In genomic region chr15:50112488-50113186, GRCh38 we compare ENCODE assay signal across 16 cellular contexts. TPM values are rescaled to one million over a fixed set of nuclear protein-coding genes. Genes with fewer than 3 reads are reported as not detected.
A peak's percentile ranks its signal among the peaks of the same experiment; 100 is the strongest.
DNase-seq lines count a peak whose midpoint lies in the region; ATAC-seq, FAIRE-seq and TF ChIP-seq lines count a peak whose summit lies in the region.
"Had no signal": no experiment of that assay in that cellular context is flagged by ENCODE, and none has a peak within 500 bp of the region (broad histone marks: within the 10 kb centered on the region; RNA-seq: fewer than 3 reads in every experiment).

No MANE protein-coding gene starts in this region.

- H3K9ac ChIP-seq in K562 (ENCODE audit: insufficient read depth in 1 of 2, low read depth in 2 of 2, low read length in 2 of 2) (no peak overlapping the region), mucosa of stomach (ENCODE audit: low read length) (peak overlapping the region; percentile 4)

- H3K4me2 ChIP-seq in K562 (ENCODE audit: insufficient read depth, low read length) = no peak overlapping the region

- no peaks in the 10 kb centered on the region for H4K20me1 ChIP-seq in K562 (replicated peaks; ENCODE audit: control insufficient read depth, insufficient read depth, low read length)

- H3K36me3 ChIP-seq in K562 (ENCODE audit: control insufficient read depth, insufficient read depth, low read length) (no peaks in the 10 kb centered on the region), mucosa of stomach (ENCODE audit: control insufficient read depth, insufficient read depth, low read length) (no peaks in the 10 kb centered on the region), upper lobe of right lung (no peaks in the 10 kb centered on the region), tibial nerve (no peaks in the 10 kb centered on the region)

- TF ChIP-seq RAD21 in K562 (CRISPR knock-in tag; conservative IDR thresholded peaks at IDR 0.05 in 1 of 2, IDR thresholded peaks at IDR 0.05 in 1 of 2) = no peak

- H3K9me3 ChIP-seq in K562 (replicated peaks; ENCODE audit: control insufficient read depth, insufficient read depth, low read depth, low read length) (no peaks in the 10 kb centered on the region), mucosa of stomach (ENCODE audit: control insufficient read depth, low read length) (no peaks in the 10 kb centered on the region), upper lobe of right lung (no peaks in the 10 kb centered on the region), tibial nerve (no peaks in the 10 kb centered on the region)
- H3K9me3 ChIP-seq: Caco-2 had no signal

- ATAC-seq in Right ventricle myocardium inferior (peak; percentile 43), K562 (no peak), upper lobe of right lung (peak; percentile 13), GM19455 (IDR thresholded peaks at IDR 0.05; ENCODE audit: unreplicated experiment) (no peak)

- WGBS in K562 (ENCODE audit: insufficient coverage, low coverage, missing lambda C conversion rate) = 34% methylated on average over 3 of the region's 5 CpGs
- WGBS in tibial nerve, 2 donors = 71 to 73% methylated on average over 5 of the region's 5 CpGs

- no peaks in the 10 kb centered on the region for H3K27me3 ChIP-seq in K562 (ENCODE audit: control insufficient read depth in 2 of 2, insufficient read depth in 2 of 2, low read length in 2 of 2)
- H3K27me3 ChIP-seq in mucosa of stomach (ENCODE audit: control insufficient read depth, insufficient read depth, low read length) = peaks cover 5% of the 10 kb centered on the region
- no peaks in the 10 kb centered on the region for H3K27me3 ChIP-seq in upper lobe of right lung
- no peaks in the 10 kb centered on the region for H3K27me3 ChIP-seq in tibial nerve

- no peak for TF ChIP-seq EP300 in K562 (IDR thresholded peaks at IDR 0.05; ENCODE audit: low read length)
- TF ChIP-seq EP300 in tibial nerve (IDR thresholded peaks at IDR 0.05) = no peak

- CTCF ChIA-PET in K562 (lab: Yijun Ruan, JAX; ENCODE audit: low intra/inter-chr PET ratio) = no interaction called here

- intact Hi-C loops in Right ventricle myocardium inferior (cut with DNase I) = no loop called here
- intact Hi-C loops in cardiac septum (cut with DNase I) = no loop called here
- intact Hi-C loops in K562 (cut with micrococcal nuclease) = no loop called here
- intact Hi-C loops in upper lobe of right lung (cut with DNase I) = no loop called here

- peak; percentile 68 for DNase-seq in Right ventricle myocardium inferior (ENCODE audit: missing footprints)
- no peak for DNase-seq in cardiac septum (ENCODE audit: low spot score)
- DNase-seq in K562 (ENCODE audit: extremely low read depth in 1 of 4, low spot score in 3 of 4) = no peak
- DNase-seq in upper lobe of right lung = no peak
- no peak for DNase-seq in DMS153 (lab: John Stamatoyannopoulos, UW)
- no peak for DNase-seq in tibial nerve (ENCODE audit: low spot score in 2 of 2)
- DNase-seq: activated T-cell treated with anti-CD3 and anti-CD28 coated beads for 4 hours; Caco-2; GF-D8; naive B cell; NCI-H1092 treated with DMSO at 0.1 percent for 48 hours; stimulated activated CD4-positive, alpha-beta T cell treated with anti-CD3 and anti-CD28 coated beads, Interleukin-4, amount 100 ng/mL, for 24 hours had no signal

- H3K27ac ChIP-seq in K562 (ENCODE audit: extremely low read depth, low read depth, low read length) (no peak overlapping the region), upper lobe of right lung (peak overlapping the region; percentile 6), tibial nerve (peak overlapping the region in 2 of 4 donors; percentile 45 to 50)

- no peaks in the 10 kb centered on the region for H3K79me2 ChIP-seq in K562 (ENCODE audit: control insufficient read depth, insufficient read depth, low read length)

- H2AFZ ChIP-seq in K562 (ENCODE audit: low read depth, low read length) = no peak overlapping the region

- peaks cover 0 to 20% of the 10 kb centered on the region in 2 experiments; a peak in 3 of 5 replicates for H3K4me1 ChIP-seq in K562 (replicated peaks in 1 of 2; ENCODE audit: control insufficient read depth in 2 of 2, insufficient read depth in 2 of 2, low read length in 2 of 2)
- no peaks in the 10 kb centered on the region for H3K4me1 ChIP-seq in mucosa of stomach (ENCODE audit: control insufficient read depth, insufficient read depth, low read length)
- peaks cover 4% of the 10 kb centered on the region for H3K4me1 ChIP-seq in upper lobe of right lung
- H3K4me1 ChIP-seq in tibial nerve = peaks cover 0 to 15% (median 0%) of the 10 kb centered on the region in 4 donors
- H3K4me1 ChIP-seq: Caco-2 had no signal

- no peak for FAIRE-seq in K562 (lab: Jason Lieb, UNC)
- FAIRE-seq: GM19239, keratinocyte had no signal

- in situ Hi-C loops in K562 (cut with MboI) = no loop called here

- POLR2A ChIA-PET in K562 (lab: Yijun Ruan, JAX) = interaction anchor here (1.2 kb wide), 1 partner anchor 24 kb away, joined by 3 read pairs; no protein-coding TSS in a partner anchor

- no TSS peak for BruUV-seq in K562 (replicated peaks; lab: Mats Ljungman, UMichigan)

- no peak for TF ChIP-seq CTCF in K562 (IDR thresholded peaks at IDR 0.05 in 2 of 3, conservative IDR thresholded peaks at IDR 0.05 in 1 of 3; ENCODE audit: insufficient read depth in 2 of 3, low read depth in 1 of 3, low read length in 3 of 3)
- no peak for TF ChIP-seq CTCF in upper lobe of right lung (IDR thresholded peaks at IDR 0.05)
- TF ChIP-seq CTCF in tibial nerve (IDR thresholded peaks at IDR 0.05) = no peak

- H3K4me3 ChIP-seq in K562 = no peak overlapping the region
- H3K4me3 ChIP-seq in mucosa of stomach (ENCODE audit: low read length) = no peak overlapping the region
- H3K4me3 ChIP-seq in upper lobe of right lung = peak overlapping the region; percentile 14
- H3K4me3 ChIP-seq in tibial nerve = peak overlapping the region in 2 of 4 donors; percentile 2 to 36

- TF ChIP-seq POLR2A in K562 (conservative IDR thresholded peaks at IDR 0.05) = no peak
- TF ChIP-seq POLR2A in tibial nerve (IDR thresholded peaks at IDR 0.05) = no peak

- H3K9me1 ChIP-seq in K562 (ENCODE audit: control insufficient read depth, insufficient read depth, low read length) = no peaks in the 10 kb centered on the region

TF ChIP-seq in K562, 482 proteins besides CTCF, POLR2A, EP300 and RAD21:
- peak; percentile 71 for TF ChIP-seq CHD4 (IDR thresholded peaks at IDR 0.05; ENCODE audit: insufficient read depth, insufficient replicate concordance, low read depth, low read length, poor library complexity, severe bottlenecking)
- TF ChIP-seq MLLT1 (IDR thresholded peaks at IDR 0.05) = no peak
- TF ChIP-seq ZBTB7A (IDR thresholded peaks at IDR 0.05; ENCODE audit: borderline replicate concordance, control insufficient read depth, low read depth, low read length) = no peak
- TF ChIP-seq RBM25 (IDR thresholded peaks at IDR 0.05; ENCODE audit: low read depth, low read length, severe bottlenecking) = peak; percentile 68
- 0 out of 2 replicates have a peak, but pooled peaks have one; percentile 52 for TF ChIP-seq BCOR (IDR thresholded peaks at IDR 0.05)

RNA-seq across cellular contexts. Expression of gene ATP8B4, which starts 6.4 kb away (rescaled TPM):
- 6.1 TPM for total RNA-seq in Right ventricle myocardium inferior
- 3.1 TPM for total RNA-seq in cardiac septum
- 0.25 and 0.76 TPM in 2 replicates for total RNA-seq in K562 (2011; cell fraction: chromatin; rRNA removed; ENCODE audit: low replicate concordance)
- total RNA-seq in K562 (2011; cell fraction: nucleolus; rRNA removed) = 0.33 TPM in 1 of 2 replicates, not detected in the other
- total RNA-seq in K562 (2011; cell fraction: nucleoplasm; rRNA removed) = 0.15 and 0.92 TPM in 2 replicates
- total RNA-seq in K562 (2014; rRNA removed) = 0.54 and 0.65 TPM in 2 replicates
- 0.44 and 0.99 TPM in 2 replicates for total RNA-seq in K562 (2014; rRNA removed; fragmentation: Illumina TruSeq; extraction: Trizol)
- 1.6 and 2.5 TPM in 2 replicates for total RNA-seq in K562 (2015; rRNA removed; fragmentation: Illumina TruSeq; extraction: Trizol)
- 0.51 and 0.69 TPM in 2 replicates for total RNA-seq in K562 (2021)
- 0.15 and 0.18 TPM in 2 replicates for polyA plus RNA-seq in K562 (2011; rRNA removed)
- 0.03 TPM in 1 of 2 replicates, not detected in the other for polyA plus RNA-seq in K562 (2011; cell fraction: cytosol; rRNA removed)
- polyA plus RNA-seq in K562 (2011; cell fraction: nucleus; rRNA removed) = 0.27 and 0.41 TPM in 2 replicates
- 0.49 and 1.9 TPM in 2 replicates for polyA plus RNA-seq in K562 (2012)
- 0.15 and 0.40 TPM in 2 replicates for polyA plus RNA-seq in K562 (2014; fragmentation: Illumina TruSeq; extraction: Trizol)
- under 1 TPM; 0.14 to 0.15 TPM for polyA plus RNA-seq in K562 (2014; fragmentation: Nextera tagmentation; extraction: Ambion mirVana)
- polyA plus RNA-seq in K562 (2014; rRNA removed) = 0.48 and 0.88 TPM in 2 replicates
- 0.24 and 0.42 TPM in 2 replicates for polyA minus RNA-seq in K562 (2011; rRNA and poly(A)+ RNA removed)
- not detected in 2 replicates for polyA minus RNA-seq in K562 (2011; cell fraction: cytosol; rRNA and poly(A)+ RNA removed)
- 0.81 and 0.89 TPM in 2 replicates for polyA minus RNA-seq in K562 (2011; cell fraction: nucleus; rRNA and poly(A)+ RNA removed)
- total RNA-seq in upper lobe of right lung = 9.4 TPM
- 10 to 100 TPM; 11.8 to 18.2 (median 13.4) TPM for total RNA-seq in tibial nerve

Comparison
In these comparisons a context has a peak if more than half of its experiments do, and no peak if none do; other contexts are left out.
1. ATAC-seq: peak in Right ventricle myocardium inferior (single experiment) and upper lobe of right lung (single experiment); none in K562 (single experiment) and GM19455 (single experiment).